ENCODE assay signal across 1 cellular context in the genomic region with DNA sequence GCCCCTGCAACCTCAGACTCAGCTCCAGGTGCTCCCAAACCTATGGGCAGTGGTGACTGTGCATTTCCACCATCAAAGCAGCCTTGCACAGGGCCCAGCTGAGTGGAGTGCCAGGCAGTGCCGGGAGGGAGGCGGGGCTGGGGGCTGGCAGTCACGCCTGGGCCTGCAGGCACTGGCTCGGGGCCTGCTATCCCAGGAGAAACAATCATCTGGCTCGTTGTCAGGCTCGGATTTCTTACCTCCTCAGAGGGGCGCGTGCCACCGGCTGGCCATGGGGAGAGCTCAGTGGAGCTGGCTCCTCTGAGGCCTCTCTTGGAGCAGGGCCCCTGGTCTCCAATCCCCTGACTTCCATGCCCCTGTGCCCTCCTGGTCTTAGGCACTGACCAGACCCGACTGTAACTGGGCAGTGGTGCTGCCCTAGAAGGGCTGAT.
TF ChIP-seq lines count a peak whose summit lies in the region.

No MANE protein-coding gene starts in this region.

TF ChIP-seq in HepG2, 621 proteins besides CTCF, POLR2A, EP300 and RAD21 (continued from another document):
- TF ChIP-seq RXRA (CRISPR knock-in tag; IDR thresholded peaks at IDR 0.05) (peak; percentile 29; the same call in 1 of the 2 replicates), GABPB1 (CRISPR knock-in tag; IDR thresholded peaks at IDR 0.05) (0 out of 2 replicates have a peak, but pooled peaks have one; percentile 28), RARA (CRISPR knock-in tag; IDR thresholded peaks at IDR 0.05) (no peak), ZBTB46 (CRISPR knock-in tag; IDR thresholded peaks at IDR 0.05; ENCODE audit: borderline replicate concordance) (no peak), HNRNPL (IDR thresholded peaks at IDR 0.05; ENCODE audit: low read depth, low read length) (peak; percentile 88), ZMYM3 (CRISPR knock-in tag; IDR thresholded peaks at IDR 0.05) (0 out of 2 replicates have a peak, but pooled peaks have one; percentile 46), NFE2L2 (IDR thresholded peaks at IDR 0.05; ENCODE audit: low read length) (peak; percentile 35; the same call in 1 of the 2 replicates), SOX6 (IDR thresholded peaks at IDR 0.05) (no peak), SOX6 (CRISPR knock-in tag; IDR thresholded peaks at IDR 0.05) (0 out of 2 replicates have a peak, but pooled peaks have one; percentile 15), ZSCAN21 (CRISPR knock-in tag; IDR thresholded peaks at IDR 0.05; ENCODE audit: borderline replicate concordance) (0 out of 2 replicates have a peak, but pooled peaks have one; percentile 22), ZNF30 (CRISPR knock-in tag; IDR thresholded peaks at IDR 0.05) (no peak), CREM (IDR thresholded peaks at IDR 0.05) (no peak), CREM (CRISPR knock-in tag; IDR thresholded peaks at IDR 0.05) (no peak), ZKSCAN1 (IDR thresholded peaks at IDR 0.05; ENCODE audit: low read length) (no peak), KDM2A (CRISPR knock-in tag; IDR thresholded peaks at IDR 0.05; ENCODE audit: borderline replicate concordance, low read depth) (peak; percentile 53; the same call in 1 of the 2 replicates), ZFY (CRISPR knock-in tag; IDR thresholded peaks at IDR 0.05) (peak; percentile 59), ZNF407 (CRISPR knock-in tag; IDR thresholded peaks at IDR 0.05; ENCODE audit: not compliant biosample characterization) (peak; percentile 41), ZFX (CRISPR knock-in tag; IDR thresholded peaks at IDR 0.05; ENCODE audit: low read depth) (peak; percentile 61), SP5 (CRISPR knock-in tag; IDR thresholded peaks at IDR 0.05; ENCODE audit: borderline replicate concordance, low read depth) (peak; percentile 18; the same call in 1 of the 2 replicates), AKAP8 (CRISPR knock-in tag; IDR thresholded peaks at IDR 0.05) (0 out of 2 replicates have a peak, but pooled peaks have one; percentile 63), SOX5 (CRISPR knock-in tag; IDR thresholded peaks at IDR 0.05; ENCODE audit: borderline replicate concordance) (no peak), RBM39 (IDR thresholded peaks at IDR 0.05; ENCODE audit: low read depth, low read length, poor library complexity, severe bottlenecking) (peak; percentile 53), HDAC1 (CRISPR knock-in tag; IDR thresholded peaks at IDR 0.05) (peak; percentile 36; the same call in 1 of the 2 replicates), PLSCR1 (CRISPR knock-in tag; IDR thresholded peaks at IDR 0.05; ENCODE audit: borderline replicate concordance) (no peak), ZNF687 (CRISPR knock-in tag; IDR thresholded peaks at IDR 0.05) (peak; percentile 78), POLR2G (IDR thresholded peaks at IDR 0.05; ENCODE audit: low read depth, low read length) (0 out of 2 replicates have a peak, but pooled peaks have one; percentile 40), AGO1 (IDR thresholded peaks at IDR 0.05; ENCODE audit: low read depth, low read length, poor library complexity, severe bottlenecking) (peak; percentile 80), ATF5 (CRISPR knock-in tag; IDR thresholded peaks at IDR 0.05; ENCODE audit: low read depth) (no peak), RBFOX2 (IDR thresholded peaks at IDR 0.05; ENCODE audit: low read depth, low read length) (0 out of 2 replicates have a peak, but pooled peaks have one; percentile 19), NCOA2 (CRISPR knock-in tag; IDR thresholded peaks at IDR 0.05) (peak; percentile 33; the same call in 1 of the 2 replicates), HIC2 (CRISPR knock-in tag; IDR thresholded peaks at IDR 0.05; ENCODE audit: low read depth) (peak; percentile 51; the same call in 1 of the 2 replicates), ZNF7 (CRISPR knock-in tag; IDR thresholded peaks at IDR 0.05) (no peak), HNRNPLL (IDR thresholded peaks at IDR 0.05; ENCODE audit: low read depth, low read length, poor library complexity, severe bottlenecking) (peak; percentile 31)
- TF ChIP-seq, protein P1, sequence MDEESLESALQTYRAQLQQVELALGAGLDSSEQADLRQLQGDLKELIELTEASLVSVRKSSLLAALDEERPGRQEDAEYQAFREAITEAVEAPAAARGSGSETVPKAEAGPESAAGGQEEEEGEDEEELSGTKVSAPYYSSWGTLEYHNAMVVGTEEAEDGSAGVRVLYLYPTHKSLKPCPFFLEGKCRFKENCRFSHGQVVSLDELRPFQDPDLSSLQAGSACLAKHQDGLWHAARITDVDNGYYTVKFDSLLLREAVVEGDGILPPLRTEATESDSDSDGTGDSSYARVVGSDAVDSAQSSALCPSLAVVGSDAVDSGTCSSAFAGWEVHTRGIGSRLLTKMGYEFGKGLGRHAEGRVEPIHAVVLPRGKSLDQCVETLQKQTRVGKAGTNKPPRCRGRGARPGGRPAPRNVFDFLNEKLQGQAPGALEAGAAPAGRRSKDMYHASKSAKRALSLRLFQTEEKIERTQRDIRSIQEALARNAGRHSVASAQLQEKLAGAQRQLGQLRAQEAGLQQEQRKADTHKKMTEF (CRISPR knock-in tag; IDR thresholded peaks at IDR 0.05), result 0 out of 2 replicates have a peak, but pooled peaks have one; percentile 24
- TF ChIP-seq, protein P2, sequence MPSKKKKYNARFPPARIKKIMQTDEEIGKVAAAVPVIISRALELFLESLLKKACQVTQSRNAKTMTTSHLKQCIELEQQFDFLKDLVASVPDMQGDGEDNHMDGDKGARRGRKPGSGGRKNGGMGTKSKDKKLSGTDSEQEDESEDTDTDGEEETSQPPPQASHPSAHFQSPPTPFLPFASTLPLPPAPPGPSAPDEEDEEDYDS (CRISPR knock-in tag; IDR thresholded peaks at IDR 0.05), result no peak
- TF ChIP-seq, protein P3, sequence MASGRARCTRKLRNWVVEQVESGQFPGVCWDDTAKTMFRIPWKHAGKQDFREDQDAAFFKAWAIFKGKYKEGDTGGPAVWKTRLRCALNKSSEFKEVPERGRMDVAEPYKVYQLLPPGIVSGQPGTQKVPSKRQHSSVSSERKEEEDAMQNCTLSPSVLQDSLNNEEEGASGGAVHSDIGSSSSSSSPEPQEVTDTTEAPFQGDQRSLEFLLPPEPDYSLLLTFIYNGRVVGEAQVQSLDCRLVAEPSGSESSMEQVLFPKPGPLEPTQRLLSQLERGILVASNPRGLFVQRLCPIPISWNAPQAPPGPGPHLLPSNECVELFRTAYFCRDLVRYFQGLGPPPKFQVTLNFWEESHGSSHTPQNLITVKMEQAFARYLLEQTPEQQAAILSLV (CRISPR knock-in tag; IDR thresholded peaks at IDR 0.05; ENCODE audit: borderline replicate concordance), result 0 out of 2 replicates have a peak, but pooled peaks have one; percentile 57
